ENCODE assay signal across 18 cellular contexts in genomic region chr7:45238806-45239205, GRCh38.
DNase-seq lines count a peak whose midpoint lies in the region; ATAC-seq, FAIRE-seq and TF ChIP-seq lines count a peak whose summit lies in the region.
"Had no signal": no experiment of that assay in that cellular context is flagged by ENCODE, and none has a peak within 500 bp of the region (broad histone marks: within the 10 kb centered on the region; RNA-seq: fewer than 3 reads in every experiment).

No MANE protein-coding gene starts in this region.

- H3K36me3 Mint-ChIP-seq in T-helper 17 cell (ENCODE audit: low read depth): peaks cover 10% of the 10 kb centered on the region

- peak overlapping the region; percentile 23 for H3K27ac ChIP-seq in osteoblast (ENCODE audit: low read depth, low read length)
- H3K27ac ChIP-seq: C4-2B had no signal

- H3K9me3 ChIP-seq in osteoblast (ENCODE audit: low read depth, low read length) (no peaks in the 10 kb centered on the region), T-helper 17 cell (ENCODE audit: control insufficient read depth, low read length, poor library complexity, severe bottlenecking) (no peaks in the 10 kb centered on the region)

- no peak overlapping the region for H3K4me3 Mint-ChIP-seq in T-helper 17 cell

- H3K27me3 Mint-ChIP-seq in T-helper 17 cell: peaks cover 61% of the 10 kb centered on the region

- H3K4me2 ChIP-seq in osteoblast (ENCODE audit: insufficient read depth, low read length): no peak overlapping the region

- H3K27me3 ChIP-seq in bronchial epithelial cell (ENCODE audit: control insufficient read depth, insufficient read depth, low read length) (no peaks in the 10 kb centered on the region), osteoblast (ENCODE audit: insufficient read depth, low read length) (peaks cover 13% of the 10 kb centered on the region)

- no peak for TF ChIP-seq CTCF in bronchial epithelial cell (IDR thresholded peaks at IDR 0.05; ENCODE audit: insufficient read depth, low read length, severe bottlenecking)
- TF ChIP-seq CTCF in osteoblast (IDR thresholded peaks at IDR 0.05; ENCODE audit: extremely low read depth, low read depth, low read length): no peak

- H3K4me3 ChIP-seq in bronchial epithelial cell (ENCODE audit: low read depth, low read length): no peak overlapping the region
- H3K4me3 ChIP-seq in osteoblast (ENCODE audit: insufficient read depth, low read length): no peak overlapping the region
- H3K4me3 ChIP-seq: K562 had no signal

- no peaks in the 10 kb centered on the region for H3K79me2 ChIP-seq in osteoblast (ENCODE audit: insufficient read depth, low read length)

- H3K4me1 Mint-ChIP-seq in T-helper 17 cell: peaks cover 17% of the 10 kb centered on the region

- no peak overlapping the region for H3K27ac Mint-ChIP-seq in T-helper 17 cell

- H2AFZ ChIP-seq in osteoblast (ENCODE audit: low read length): no peak overlapping the region

- ATAC-seq in T-helper 17 cell: no peak
- ATAC-seq: HCT116, K562 had no signal

- H4K20me1 ChIP-seq in osteoblast (ENCODE audit: insufficient read depth, low read length): no peaks in the 10 kb centered on the region

- H3K36me3 ChIP-seq in bronchial epithelial cell (ENCODE audit: control insufficient read depth, insufficient read depth, low read length) (no peaks in the 10 kb centered on the region), osteoblast (ENCODE audit: insufficient read depth, low read length) (no peaks in the 10 kb centered on the region)

- DNase-seq in NCI-H526 treated with DMSO at 0.1 percent for 48 hours (lab: John Stamatoyannopoulos, UW) (peak; percentile 8), NCI-H526 (lab: John Stamatoyannopoulos, UW) (no peak), NCI-H82 (lab: John Stamatoyannopoulos, UW) (peak; percentile 67), bronchial epithelial cell (ENCODE audit: low read depth) (peak; percentile 73), osteoblast (ENCODE audit: insufficient read length, low spot score, missing footprints) (no peak), NCI-H2081 (lab: John Stamatoyannopoulos, UW) (no peak), T-helper 17 cell (no peak)
- no peak for DNase-seq in central memory CD4-positive, alpha-beta T cell
- DNase-seq: COR-L47, DND-41, GF-D8, NCI-H1048, NCI-H1694 treated with DMSO at 0.1 percent for 48 hours, NCI-H510A had no signal

- H3K4me1 ChIP-seq in osteoblast (ENCODE audit: insufficient read depth, low read length): peaks cover 6% of the 10 kb centered on the region

- no peak for FAIRE-seq in bronchial epithelial cell (lab: Jason Lieb, UNC)
- FAIRE-seq: A204.1, K562 had no signal

Comparison
In these comparisons a context has a peak if more than half of its experiments do, and no peak if none do; other contexts are left out.
1. DNase-seq: peak in NCI-H526 treated with DMSO at 0.1 percent for 48 hours (single experiment), NCI-H82 (single experiment) and bronchial epithelial cell (single experiment); none in NCI-H526 (0 of 2), osteoblast (single experiment), NCI-H2081 (0 of 2), T-helper 17 cell (0 of 3) and central memory CD4-positive, alpha-beta T cell (single experiment).